In the genomic region with DNA sequence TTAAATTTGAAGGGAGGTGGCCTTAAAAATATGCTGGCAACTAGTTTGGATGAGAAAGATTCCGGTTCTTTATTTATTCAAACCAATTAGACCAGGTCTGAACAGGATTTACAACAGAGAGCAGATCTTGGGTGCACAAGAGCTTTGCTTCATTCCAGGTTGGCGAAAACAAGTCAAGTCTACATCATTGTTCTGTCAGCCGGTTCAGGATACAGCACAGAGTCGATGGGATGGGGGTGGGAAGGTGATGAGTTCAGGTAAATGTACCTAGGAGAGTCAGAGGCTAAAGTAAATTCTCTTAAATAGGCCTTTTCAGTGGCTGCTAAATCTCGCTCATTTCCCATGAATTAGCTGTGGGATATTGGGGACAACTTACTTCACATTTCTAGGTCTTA, we compare ENCODE assay signal across 8 cellular contexts. TPM values are rescaled to one million over a fixed set of nuclear protein-coding genes. Genes with fewer than 3 reads are reported as not detected.
A peak's percentile ranks its signal among the peaks of the same experiment; 100 is the strongest.
DNase-seq lines count a peak whose midpoint lies in the region; ATAC-seq and TF ChIP-seq lines count a peak whose summit lies in the region.

No MANE protein-coding gene starts in this region.

- H3K4me3 ChIP-seq in AG09309 (ENCODE audit: control insufficient read depth, low read depth, low read length) = peak overlapping the region; percentile 57
- H3K4me3 ChIP-seq in breast epithelium = peak overlapping the region; percentile 73 to 96 (median 87)
- H3K4me3 ChIP-seq in muscle layer of duodenum (ENCODE audit: low read depth in 1 of 2, low read length in 2 of 2) = peak overlapping the region; percentile 75 to 99

- H3K4me1 Mint-ChIP-seq in IgD-negative memory B cell = peaks cover 30 to 48% (median 45%) of the 10 kb centered on the region in 3 donors

- H3K27me3 ChIP-seq in breast epithelium = no peaks in the 10 kb centered on the region
- H3K27me3 ChIP-seq in muscle layer of duodenum (ENCODE audit: low read depth, low read length) = no peaks in the 10 kb centered on the region

- H3K4me1 ChIP-seq in breast epithelium (peaks cover 0 to 13% of the 10 kb centered on the region in 2 donors), muscle layer of duodenum (ENCODE audit: control insufficient read depth in 1 of 2, insufficient read depth in 2 of 2, low read length in 2 of 2) (peaks cover 16 to 24% of the 10 kb centered on the region in 2 donors)

- H3K9me3 ChIP-seq in breast epithelium (no peaks in the 10 kb centered on the region), muscle layer of duodenum (ENCODE audit: control insufficient read depth in 1 of 2, low read length in 2 of 2) (no peaks in the 10 kb centered on the region)

- H3K27me3 Mint-ChIP-seq in IgD-negative memory B cell = no peaks in the 10 kb centered on the region

- no peak for DNase-seq in AG09309 (ENCODE audit: low read depth)
- no peak for DNase-seq in breast epithelium (ENCODE audit: low spot score in 2 of 2)
- no peak for DNase-seq in germinal center (ENCODE audit: low spot score)
- DNase-seq in CD1c-positive myeloid dendritic cell (ENCODE audit: extremely low spot score) = no peak

- H3K27ac Mint-ChIP-seq in IgD-negative memory B cell = peak overlapping the region in 2 of 3 donors; percentile 90 to 97

- H3K27ac ChIP-seq in breast epithelium = peak overlapping the region; percentile 92 to 96
- H3K27ac ChIP-seq in muscle layer of duodenum (ENCODE audit: low read length) = peak overlapping the region; percentile 77

- intact Hi-C loops in breast epithelium (cut with DNase I; ENCODE audit: low total_unique reads) = loop anchor here (10.0 kb wide), 1 partner anchor 1765 kb away; no protein-coding TSS in a partner anchor

- peaks cover 0 to 2% (median 2%) of the 10 kb centered on the region in 3 donors for H3K9me3 Mint-ChIP-seq in IgD-negative memory B cell

- no peak for TF ChIP-seq POLR2A in breast epithelium (IDR thresholded peaks at IDR 0.05)

- ATAC-seq in GM18502 (IDR thresholded peaks at IDR 0.05; ENCODE audit: poor library complexity, unreplicated experiment) (no peak), HG02970 (IDR thresholded peaks at IDR 0.05; ENCODE audit: low FRiP score, unreplicated experiment) (no peak)

- H3K36me3 Mint-ChIP-seq in IgD-negative memory B cell = no peaks in the 10 kb centered on the region

- H3K36me3 ChIP-seq in breast epithelium (no peaks in the 10 kb centered on the region), muscle layer of duodenum (ENCODE audit: control insufficient read depth in 1 of 2, insufficient read depth in 2 of 2, low read length in 2 of 2) (no peaks in the 10 kb centered on the region)

- TF ChIP-seq CTCF in AG09309 (IDR thresholded peaks at IDR 0.05; ENCODE audit: control insufficient read depth, insufficient read depth, low read depth, low read length, missing control alignments) (no peak), breast epithelium (IDR thresholded peaks at IDR 0.05) (no peak)

- H3K4me3 Mint-ChIP-seq in IgD-negative memory B cell = peak overlapping the region; percentile 88 to 100 (median 96)

RNA-seq across cellular contexts. Expression of gene STIM2, which starts 0.9 kb away (rescaled TPM):
- polyA plus RNA-seq in IgD-negative memory B cell = 22.4 TPM
- total RNA-seq in breast epithelium = 10 to 100 TPM; 12.0 to 24.7 (median 23.3) TPM
